In genomic region chr12:82708056-82708455, GRCh38 we compare ENCODE assay signal across 14 cellular contexts. TPM values are rescaled to one million over a fixed set of nuclear protein-coding genes. Genes with fewer than 3 reads are reported as not detected.
DNase-seq lines count a peak whose midpoint lies in the region; ATAC-seq and TF ChIP-seq lines count a peak whose summit lies in the region.
"Had no signal": no experiment of that assay in that cellular context is flagged by ENCODE, and none has a peak within 500 bp of the region (broad histone marks: within the 10 kb centered on the region; RNA-seq: fewer than 3 reads in every experiment).

No MANE protein-coding gene starts in this region.

- no peak overlapping the region for H3K4me2 ChIP-seq in PC-3 (ENCODE audit: low read length)

- H3K4me3 ChIP-seq in left ventricle myocardium inferior (no peak overlapping the region), dorsolateral prefrontal cortex (peak overlapping the region in 9 of 59 donors; percentile 3 to 27 (median 19)), PC-3 (ENCODE audit: low read length) (no peak overlapping the region)

- peaks cover 48% of the 10 kb centered on the region for H3K36me3 Mint-ChIP-seq in nephron (ENCODE audit: low read depth)

- no peaks in the 10 kb centered on the region for H3K9me2 ChIP-seq in PC-3 (replicated peaks; ENCODE audit: low read length)

- peak overlapping the region; percentile 35 to 69 (median 51) for H3K27ac Mint-ChIP-seq in nephron
- H3K27ac Mint-ChIP-seq: immature natural killer cell; stimulated activated naive CD8-positive, alpha-beta T cell treated with anti-CD3 and anti-CD28 coated beads, Interleukin-15, Interleukin-2, amounts not matched to agents 100 ng/mL and 50 ng/mL, for 24 hours had no signal

- no peak for TF ChIP-seq CTCF in left ventricle myocardium inferior (IDR thresholded peaks at IDR 0.05; ENCODE audit: borderline replicate concordance)
- no peak for TF ChIP-seq CTCF in dorsolateral prefrontal cortex (IDR thresholded peaks at IDR 0.05 in 54 of 56, conservative IDR thresholded peaks at IDR 0.05 in 2 of 56; ENCODE audit: low read depth in 1 of 56, partially characterized antibody in 56 of 56)
- no peak for TF ChIP-seq CTCF in nephron (IDR thresholded peaks at IDR 0.05; ENCODE audit: unreplicated experiment in 3 of 3)
- no peak for TF ChIP-seq CTCF in PC-3 (conservative IDR thresholded peaks at IDR 0.05; ENCODE audit: low read depth, low read length)

- H4K20me1 ChIP-seq in PC-3 (ENCODE audit: low read length): no peaks in the 10 kb centered on the region

- no peak for DNase-seq in left ventricle myocardium inferior
- no peak for DNase-seq in Right ventricle myocardium inferior (ENCODE audit: missing footprints)
- no peak for DNase-seq in dorsolateral prefrontal cortex
- no peak for DNase-seq in PC-3
- no peak for DNase-seq in RPMI8226
- no peak for DNase-seq in activated T-cell treated with anti-CD3 and anti-CD28 coated beads, Interleukin-2, amount 50 U/mL, for 48 hours
- no peak for DNase-seq in cerebellar nuclear complex (lab: John Stamatoyannopoulos, UW)
- DNase-seq: CD8-positive, alpha-beta memory T cell; effector CD8-positive, alpha-beta T cell; immature natural killer cell; NCI-H1417 treated with DMSO at 0.1 percent for 48 hours had no signal

- H2AFZ ChIP-seq in PC-3 (ENCODE audit: low read length): no peak overlapping the region
- H2AFZ ChIP-seq: parathyroid adenoma had no signal

- POLR2A ChIA-PET in PC-3 (lab: Charles Lee; ENCODE audit: unreplicated experiment): no interaction called here

- peaks cover 4% of the 10 kb centered on the region for H3K9me3 Mint-ChIP-seq in nephron

- H3K27me3 Mint-ChIP-seq in nephron (ENCODE audit: low read depth): no peaks in the 10 kb centered on the region
- H3K27me3 Mint-ChIP-seq: CD8-positive, alpha-beta memory T cell; stimulated activated naive CD8-positive, alpha-beta T cell treated with anti-CD3 and anti-CD28 coated beads, Interleukin-15, Interleukin-2, amounts not matched to agents 100 ng/mL and 50 ng/mL, for 24 hours had no signal

- H3K9me3 ChIP-seq in left ventricle myocardium inferior (replicated peaks) (no peaks in the 10 kb centered on the region), PC-3 (ENCODE audit: low read length) (no peaks in the 10 kb centered on the region)

- H3K4me1 Mint-ChIP-seq in nephron: peaks cover 24% of the 10 kb centered on the region

- H3K9ac ChIP-seq in PC-3 (ENCODE audit: low read length): no peak overlapping the region
- H3K9ac ChIP-seq: parathyroid adenoma had no signal

- ATAC-seq in Right ventricle myocardium inferior: no peak
- no peak for ATAC-seq in PC-3

- H3K4me1 ChIP-seq in left ventricle myocardium inferior: peaks cover 9% of the 10 kb centered on the region
- H3K4me1 ChIP-seq in PC-3 (ENCODE audit: insufficient read depth, low read length): no peaks in the 10 kb centered on the region
- H3K4me1 ChIP-seq: parathyroid adenoma had no signal

- CTCF ChIA-PET in PC-3 (lab: Charles Lee): no interaction called here

- H3F3A ChIP-seq in PC-3 (ENCODE audit: low read length, unreplicated experiment): no peaks in the 10 kb centered on the region

- no TSS peak for BruUV-seq in PC-3 (replicated peaks; lab: Mats Ljungman, UMichigan)

- H3K27ac ChIP-seq in left ventricle myocardium inferior (replicated peaks): peak overlapping the region; percentile 36
- peak overlapping the region; percentile 5 to 95 (median 83) for H3K27ac ChIP-seq in dorsolateral prefrontal cortex
- no peak overlapping the region for H3K27ac ChIP-seq in PC-3 (ENCODE audit: low read length)
- H3K27ac ChIP-seq: parathyroid adenoma had no signal

- H3K36me3 ChIP-seq in left ventricle myocardium inferior (no peaks in the 10 kb centered on the region), PC-3 (ENCODE audit: low read depth, low read length) (no peaks in the 10 kb centered on the region)

- intact Hi-C loops in left ventricle myocardium inferior (cut with micrococcal nuclease): no loop called here
- intact Hi-C loops in Right ventricle myocardium inferior (cut with DNase I): no loop called here
- intact Hi-C loops in dorsolateral prefrontal cortex (cut with DNase I): no loop called here
- intact Hi-C loops in PC-3 (cut with micrococcal nuclease): no loop called here

- H3K27me3 ChIP-seq in left ventricle myocardium inferior (ENCODE audit: low read depth) (no peaks in the 10 kb centered on the region), dorsolateral prefrontal cortex (no peaks in the 10 kb centered on the region), PC-3 (ENCODE audit: low read length) (no peaks in the 10 kb centered on the region)

- no peaks in the 10 kb centered on the region for H3K79me2 ChIP-seq in PC-3 (ENCODE audit: low read length)
- H3K79me2 ChIP-seq: parathyroid adenoma had no signal

- no peak overlapping the region for H3K4me3 Mint-ChIP-seq in nephron
- H3K4me3 Mint-ChIP-seq: CD8-positive, alpha-beta memory T cell; immature natural killer cell; stimulated activated naive CD8-positive, alpha-beta T cell treated with anti-CD3 and anti-CD28 coated beads, Interleukin-15, Interleukin-2, amounts not matched to agents 100 ng/mL and 50 ng/mL, for 24 hours had no signal

RNA-seq across cellular contexts. Expression of gene TMTC2, which starts 21.4 kb away (rescaled TPM):
- total RNA-seq in left ventricle myocardium inferior (3.4 TPM), Right ventricle myocardium inferior (4.4 TPM), dorsolateral prefrontal cortex (100 to 1,000 TPM in 6 of 120 experiments, 10 to 100 TPM in 114; 20.2 to 179 (median 47.3) TPM), PC-3 (2014; rRNA removed) (10.7 and 17.5 TPM in 2 replicates)
